8 cellular contexts compared by ENCODE assay signal in the genomic region with DNA sequence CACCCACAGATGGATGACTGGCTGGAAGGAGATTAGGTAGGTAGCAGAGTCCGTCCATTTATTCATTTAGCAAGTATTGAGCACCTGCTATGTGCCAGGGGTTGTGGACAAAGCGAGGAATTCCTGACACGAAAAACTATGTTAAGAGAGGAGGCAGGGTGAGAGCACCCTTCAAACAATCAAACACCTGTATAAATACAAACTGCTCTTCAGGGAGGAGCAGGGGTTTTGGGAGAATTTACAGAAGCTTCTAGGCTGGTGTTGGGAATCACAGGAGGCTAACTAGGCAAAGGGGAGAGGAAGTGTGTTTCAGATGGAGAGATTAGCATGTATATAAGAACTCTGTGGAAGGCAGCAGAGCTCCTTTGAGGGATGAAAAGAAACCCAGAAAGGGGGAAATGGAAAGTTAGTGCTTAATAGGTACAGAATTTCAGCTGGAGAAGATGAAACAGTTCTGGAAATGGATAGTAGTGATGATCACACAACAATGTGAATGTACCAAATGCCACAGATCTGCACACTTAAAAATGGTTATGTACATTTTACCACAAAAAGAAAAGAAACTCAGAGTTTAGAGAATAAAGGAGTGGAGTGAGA. TPM values are rescaled to one million over a fixed set of nuclear protein-coding genes. Genes with fewer than 3 reads are reported as not detected.
DNase-seq lines count a peak whose midpoint lies in the region; ATAC-seq, FAIRE-seq and TF ChIP-seq lines count a peak whose summit lies in the region.

No MANE protein-coding gene starts in this region.

- POLR2A ChIA-PET in GM12878 (lab: Charles Lee): interaction anchor here (1.1 to 3.9 kb wide), 6 partner anchors 8 to 69 kb away, joined by 3 to 33 read pairs (median 12); a partner anchor contains a TSS

- SMC1A ChIA-PET in GM12878 (lab: Charles Lee; ENCODE audit: uncharacterized antibody, unreplicated experiment): interaction anchor here (0.7 to 3.4 kb wide), 16 partner anchors 9 to 299 kb away, joined by 3 to 34 read pairs (median 4); a partner anchor contains a TSS

- peaks cover 24% of the 10 kb centered on the region for H3K79me2 ChIP-seq in GM12878 (ENCODE audit: control insufficient read depth, insufficient read depth, low read length)

- H3K4me1 ChIP-seq in cardiac muscle cell (ENCODE audit: low read depth) (peaks cover 12% of the 10 kb centered on the region), GM12878 (ENCODE audit: control insufficient read depth, insufficient read depth, low read length) (peaks cover 7% of the 10 kb centered on the region), lower lobe of right lung (peaks cover 28% of the 10 kb centered on the region), uterus (peaks cover 0 to 3% of the 10 kb centered on the region in 2 donors)

- H3K27me3 ChIP-seq in cardiac muscle cell (no peaks in the 10 kb centered on the region), GM12878 (replicated peaks in 1 of 2; ENCODE audit: control insufficient read depth in 2 of 2, insufficient read depth in 2 of 2, low read length in 1 of 2) (no peaks in the 10 kb centered on the region), lower lobe of right lung (ENCODE audit: low read depth) (no peaks in the 10 kb centered on the region), uterus (no peaks in the 10 kb centered on the region)

- H3K9me3 ChIP-seq in cardiac muscle cell (ENCODE audit: low read depth) (no peaks in the 10 kb centered on the region), GM12878 (replicated peaks; ENCODE audit: control insufficient read depth, insufficient read depth, low read length) (no peaks in the 10 kb centered on the region; the same call in 1 of the 3 replicates), lower lobe of right lung (no peaks in the 10 kb centered on the region), uterus (no peaks in the 10 kb centered on the region)

- H3K9ac ChIP-seq in GM12878 (ENCODE audit: control insufficient read depth, insufficient read depth, low read length): peak overlapping the region; percentile 97

- no peak for TF ChIP-seq EP300 in GM12878 (IDR thresholded peaks at IDR 0.05; ENCODE audit: borderline replicate concordance in 1 of 2, control insufficient read depth in 1 of 2, low read depth in 2 of 2, low read length in 2 of 2)

- CTCF ChIA-PET in GM12878 (lab: Yijun Ruan, JAX): interaction anchor here (0.6 to 4.2 kb wide), 20 partner anchors 8 to 221 kb away, joined by 3 to 38 read pairs (median 4); a partner anchor contains a TSS

- intact Hi-C loops in left ventricle myocardium superior (cut with micrococcal nuclease): loop anchor here (10.0 kb wide), 1 partner anchor 162 kb away; no protein-coding TSS in a partner anchor
- intact Hi-C loops in GM12878 (cut with micrococcal nuclease; ENCODE audit: unreplicated experiment): loop anchor here (1.0 kb wide), 1 partner anchor 8 kb away; a partner anchor contains a TSS
- intact Hi-C loops in lower lobe of right lung (cut with DNase I): no loop called here
- intact Hi-C loops in uterus (cut with DNase I; ENCODE audit: low total_unique reads): no loop called here

- H3K36me3 ChIP-seq in cardiac muscle cell (no peaks in the 10 kb centered on the region), GM12878 (ENCODE audit: control insufficient read depth in 2 of 2, insufficient read depth in 2 of 2, low read length in 1 of 2) (no peaks in the 10 kb centered on the region; a peak in 1 of 4 replicates), lower lobe of right lung (peaks cover 8% of the 10 kb centered on the region), uterus (no peaks in the 10 kb centered on the region)

- H3K4me3 ChIP-seq in cardiac muscle cell: peak overlapping the region; percentile 62
- H3K4me3 ChIP-seq in GM12878: peak overlapping the region; percentile 94
- peak overlapping the region; percentile 85 for H3K4me3 ChIP-seq in lower lobe of right lung
- peak overlapping the region; percentile 71 to 85 for H3K4me3 ChIP-seq in uterus

- WGBS in GM12878 (ENCODE audit: insufficient coverage, insufficient replicate concordance, low lambda C conversion rate, missing lambda C conversion rate): 0% methylated on average over 3 of the region's 3 CpGs

- peak overlapping the region; percentile 86 for H3K4me2 ChIP-seq in GM12878 (ENCODE audit: control insufficient read depth, insufficient read depth)

- peak overlapping the region; percentile 96 for H2AFZ ChIP-seq in GM12878 (ENCODE audit: control insufficient read depth, low read depth, low read length)

- no peak for ATAC-seq in left ventricle myocardium superior
- no peak for ATAC-seq in GM12878
- ATAC-seq in lower lobe of right lung: no peak
- no peak for ATAC-seq in GM19395 (IDR thresholded peaks at IDR 0.05; ENCODE audit: unreplicated experiment)

- no peak for TF ChIP-seq RAD21 in GM12878 (IDR thresholded peaks at IDR 0.05; ENCODE audit: insufficient read depth, low read depth, low read length)

- no peaks in the 10 kb centered on the region for H4K20me1 ChIP-seq in GM12878 (ENCODE audit: control insufficient read depth, insufficient read depth)

- RAD21 ChIA-PET in GM12878 (lab: Charles Lee; ENCODE audit: unreplicated experiment): interaction anchor here (0.6 to 3.1 kb wide), 11 partner anchors 7 to 387 kb away, joined by 3 to 16 read pairs (median 3); a partner anchor contains a TSS

- H3K27ac ChIP-seq in cardiac muscle cell (peak overlapping the region; percentile 94), GM12878 (ENCODE audit: control insufficient read depth, insufficient read depth) (peak overlapping the region; percentile 75), lower lobe of right lung (peak overlapping the region; percentile 90), uterus (peak overlapping the region; percentile 91 to 94)

- TF ChIP-seq CTCF in cardiac muscle cell (IDR thresholded peaks at IDR 0.05; ENCODE audit: low read depth, low read length) (no peak), GM12878 (IDR thresholded peaks at IDR 0.05 in 2 of 3, conservative IDR thresholded peaks at IDR 0.05 in 1 of 3; ENCODE audit: control insufficient read depth in 2 of 3, extremely low read depth in 1 of 3, insufficient read depth in 1 of 3, low read depth in 3 of 3, low read length in 3 of 3) (no peak; a peak in 1 of 6 replicates), lower lobe of right lung (IDR thresholded peaks at IDR 0.05) (no peak), uterus (IDR thresholded peaks at IDR 0.05) (no peak)

- TF ChIP-seq POLR2A in GM12878 (IDR thresholded peaks at IDR 0.05; ENCODE audit: low read depth, low read length): no peak
- TF ChIP-seq POLR2A in uterus (IDR thresholded peaks at IDR 0.05): no peak

- FAIRE-seq in GM12878 (lab: Jason Lieb, UNC): peak; percentile 27

- DNase-seq in cardiac muscle cell (ENCODE audit: low read depth in 1 of 2, low spot score in 1 of 2) (no peak), left ventricle myocardium superior (no peak), GM12878 (ENCODE audit: low read depth, low spot score) (no peak), lower lobe of right lung (no peak), uterus (no peak), A172 (ENCODE audit: low spot score) (no peak)
- no peak for DNase-seq in effector CD8-positive, alpha-beta T cell (lab: John Stamatoyannopoulos, UW)

- in situ Hi-C loops in GM12878 (cut with MboI): no loop called here

- TSS peak; percentile 87 for BruUV-seq in GM12878 (replicated peaks; lab: Mats Ljungman, UMichigan)

RNA-seq across cellular contexts. Expression of a gene that starts 0.8 kb away (rescaled TPM):
- total RNA-seq in cardiac muscle cell (30.9 and 41.6 TPM in 2 replicates), left ventricle myocardium superior (24.3 TPM), GM12878 (2014; rRNA removed) (45.0 and 56.6 TPM in 2 replicates), GM12878 (2014; rRNA removed; fragmentation: Illumina TruSeq; extraction: Trizol) (41.0 and 44.9 TPM in 2 replicates), GM12878 (2021) (35.8 and 36.2 TPM in 2 replicates), lower lobe of right lung (51.3 TPM), uterus (10 to 100 TPM; 49.7 to 82.6 (median 66.0) TPM)
- polyA plus RNA-seq in cardiac muscle cell (31.6 and 43.6 TPM in 2 replicates), GM12878 (2011; rRNA removed) (29.6 and 31.1 TPM in 2 replicates), GM12878 (2014; fragmentation: Illumina TruSeq; extraction: Trizol) (39.5 and 47.5 TPM in 2 replicates), GM12878 (2014; fragmentation: Nextera tagmentation; extraction: Ambion mirVana) (10 to 100 TPM; 15.6 to 19.3 TPM), GM12878 (2014; rRNA removed) (38.6 and 44.4 TPM in 2 replicates), GM12878 (2016; fragmentation: Nextera tagmentation; extraction: Ambion mirVana) (10 to 100 TPM; 46.0 to 47.0 TPM)
- total RNA-seq in GM12878 (2013; cell fraction: nucleolus; rRNA removed): 49.4 and 57.2 TPM in 2 replicates
- polyA plus RNA-seq in GM12878 (2011; ENCODE audit: low read depth): 18.2 TPM
- polyA plus RNA-seq in GM12878 (2011; cell fraction: cytosol; rRNA removed): 25.3 and 26.2 TPM in 2 replicates
- 17.2 and 19.9 TPM in 2 replicates for polyA plus RNA-seq in GM12878 (2011; cell fraction: nucleus; rRNA removed)
- polyA plus RNA-seq in GM12878 (2012): 19.5 and 21.3 TPM in 2 replicates
- polyA minus RNA-seq in GM12878 (2011; rRNA and poly(A)+ RNA removed): 21.8 and 21.9 TPM in 2 replicates
- 6.8 and 10.2 TPM in 2 replicates for polyA minus RNA-seq in GM12878 (2011; cell fraction: cytosol; rRNA and poly(A)+ RNA removed)
- 4.8 and 8.6 TPM in 2 replicates for polyA minus RNA-seq in GM12878 (2011; cell fraction: nucleus; rRNA and poly(A)+ RNA removed)
- 77.4 and 84.5 TPM in 2 replicates for total RNA-seq in A172 (2014; rRNA removed; shearing (Covaris generic))

RNA-seq across cellular contexts. Expression of a gene that starts 8.1 kb away (rescaled TPM):
- 8.9 and 9.7 TPM in 2 replicates for total RNA-seq in cardiac muscle cell
- polyA plus RNA-seq in cardiac muscle cell: 33.2 and 49.7 TPM in 2 replicates
- 9.7 TPM for total RNA-seq in left ventricle myocardium superior
- total RNA-seq in GM12878 (2013; cell fraction: nucleolus; rRNA removed): 10.6 and 11.8 TPM in 2 replicates
- 80.4 and 82.2 TPM in 2 replicates for total RNA-seq in GM12878 (2014; rRNA removed)
- 58.5 and 65.2 TPM in 2 replicates for total RNA-seq in GM12878 (2014; rRNA removed; fragmentation: Illumina TruSeq; extraction: Trizol)
- total RNA-seq in GM12878 (2021): 60.6 and 61.0 TPM in 2 replicates
- 118 TPM for polyA plus RNA-seq in GM12878 (2011; ENCODE audit: low read depth)
- polyA plus RNA-seq in GM12878 (2011; rRNA removed): 137 and 199 TPM in 2 replicates
- 56.8 and 60.7 TPM in 2 replicates for polyA plus RNA-seq in GM12878 (2011; cell fraction: cytosol; rRNA removed)
- polyA plus RNA-seq in GM12878 (2011; cell fraction: nucleus; rRNA removed): 35.1 and 38.9 TPM in 2 replicates
- 77.2 and 92.3 TPM in 2 replicates for polyA plus RNA-seq in GM12878 (2012)
- 80.7 and 96.7 TPM in 2 replicates for polyA plus RNA-seq in GM12878 (2014; fragmentation: Illumina TruSeq; extraction: Trizol)
- polyA plus RNA-seq in GM12878 (2014; fragmentation: Nextera tagmentation; extraction: Ambion mirVana): 100 to 1,000 TPM; 293 to 375 TPM
- 85.4 and 97.5 TPM in 2 replicates for polyA plus RNA-seq in GM12878 (2014; rRNA removed)
- 100 to 1,000 TPM; 181 to 193 TPM for polyA plus RNA-seq in GM12878 (2016; fragmentation: Nextera tagmentation; extraction: Ambion mirVana)
- polyA minus RNA-seq in GM12878 (2011; rRNA and poly(A)+ RNA removed): 23.4 and 38.6 TPM in 2 replicates
- 10.7 and 22.6 TPM in 2 replicates for polyA minus RNA-seq in GM12878 (2011; cell fraction: cytosol; rRNA and poly(A)+ RNA removed)
- polyA minus RNA-seq in GM12878 (2011; cell fraction: nucleus; rRNA and poly(A)+ RNA removed): 16.4 and 19.8 TPM in 2 replicates
- 21.4 TPM for total RNA-seq in lower lobe of right lung
- total RNA-seq in uterus: 10 to 100 TPM in 3 of 4 donors, 1 to 10 TPM in 1; 7.4 to 20.0 (median 15.7) TPM
- 33.2 and 37.8 TPM in 2 replicates for total RNA-seq in A172 (2014; rRNA removed; shearing (Covaris generic))

RNA-seq across cellular contexts. Expression of a gene that starts 17.9 kb away (rescaled TPM):
- 24.6 and 75.3 TPM in 2 replicates for total RNA-seq in cardiac muscle cell
- 50.5 and 79.5 TPM in 2 replicates for polyA plus RNA-seq in cardiac muscle cell
- 23.6 TPM for total RNA-seq in left ventricle myocardium superior
- 778 and 789 TPM in 2 replicates for total RNA-seq in GM12878 (2013; cell fraction: nucleolus; rRNA removed)
- 59.6 and 72.6 TPM in 2 replicates for total RNA-seq in GM12878 (2014; rRNA removed)
- total RNA-seq in GM12878 (2014; rRNA removed; fragmentation: Illumina TruSeq; extraction: Trizol): 77.5 and 84.0 TPM in 2 replicates
- total RNA-seq in GM12878 (2021): 45.0 and 51.1 TPM in 2 replicates
- polyA plus RNA-seq in GM12878 (2011; ENCODE audit: low read depth): 36.3 TPM
- polyA plus RNA-seq in GM12878 (2011; rRNA removed): 87.0 and 148 TPM in 2 replicates
- polyA plus RNA-seq in GM12878 (2011; cell fraction: cytosol; rRNA removed): 19.4 and 23.0 TPM in 2 replicates
- 209 and 223 TPM in 2 replicates for polyA plus RNA-seq in GM12878 (2011; cell fraction: nucleus; rRNA removed)
- 50.3 and 54.0 TPM in 2 replicates for polyA plus RNA-seq in GM12878 (2012)
- 91.9 and 128 TPM in 2 replicates for polyA plus RNA-seq in GM12878 (2014; fragmentation: Illumina TruSeq; extraction: Trizol)
- 10 to 100 TPM; 15.3 to 27.8 TPM for polyA plus RNA-seq in GM12878 (2014; fragmentation: Nextera tagmentation; extraction: Ambion mirVana)
- polyA plus RNA-seq in GM12878 (2014; rRNA removed): 62.6 and 73.7 TPM in 2 replicates
- 10 to 100 TPM; 40.0 to 46.0 TPM for polyA plus RNA-seq in GM12878 (2016; fragmentation: Nextera tagmentation; extraction: Ambion mirVana)
- 49.7 and 59.7 TPM in 2 replicates for polyA minus RNA-seq in GM12878 (2011; rRNA and poly(A)+ RNA removed)
- 14.8 and 23.2 TPM in 2 replicates for polyA minus RNA-seq in GM12878 (2011; cell fraction: cytosol; rRNA and poly(A)+ RNA removed)
- polyA minus RNA-seq in GM12878 (2011; cell fraction: nucleus; rRNA and poly(A)+ RNA removed): 129 and 184 TPM in 2 replicates
- 87.3 TPM for total RNA-seq in lower lobe of right lung
- 100 to 1,000 TPM; 119 to 361 (median 164) TPM for total RNA-seq in uterus
- total RNA-seq in A172 (2014; rRNA removed; shearing (Covaris generic)): 22.9 and 23.8 TPM in 2 replicates

Comparison
In these comparisons a context has a peak if more than half of its experiments do, and no peak if none do; other contexts are left out.
1. intact Hi-C loops: an anchor here in left ventricle myocardium superior (10.0 kb wide) and GM12878 (1.0 kb wide); none called in lower lobe of right lung and uterus.